30 cellular contexts compared by ENCODE assay signal in genomic region chr4:119739796-119740195, GRCh38.
"Had no signal": no experiment of that assay in that cellular context is flagged by ENCODE, and none has a peak within 500 bp of the region (broad histone marks: within the 10 kb centered on the region; RNA-seq: fewer than 3 reads in every experiment).

No MANE protein-coding gene starts in this region.

- H3K36me3 Mint-ChIP-seq: activated naive CD4-positive, alpha-beta T cell treated with anti-CD3 and anti-CD28 coated beads, Interleukin-2, amount 50 U/mL, for 72 hours had no signal

- H3K4me1 ChIP-seq: adrenal gland, body of pancreas, breast epithelium had no signal

- H3K4me1 Mint-ChIP-seq: activated T-helper 17 cell treated with anti-CD3 and anti-CD28 coated beads, Interleukin-2, amount 50 U/mL, for 72 hours had no signal

- H3K4me3 Mint-ChIP-seq: activated CD8-positive, alpha-beta T cell treated with anti-CD3 and anti-CD28 coated beads for 36 hours; activated T-cell treated with anti-CD3 and anti-CD28 coated beads, Interleukin-2, amount 50 U/mL, for 72 hours; activated T-helper 17 cell treated with anti-CD3 and anti-CD28 coated beads, Interleukin-2, amount 50 U/mL, for 72 hours had no signal

- H3K9me3 ChIP-seq: adrenal gland, body of pancreas, breast epithelium, MG63 had no signal

- ATAC-seq: activated CD8-positive, alpha-beta T cell treated with anti-CD3 and anti-CD28 coated beads for 36 hours; activated naive CD4-positive, alpha-beta T cell treated with anti-CD3 and anti-CD28 coated beads, Interleukin-2, amount 50 U/mL, for 72 hours; activated T-cell treated with anti-CD3 and anti-CD28 coated beads, Interleukin-2, amount 50 U/mL, for 72 hours; activated T-helper 17 cell treated with anti-CD3 and anti-CD28 coated beads, Interleukin-2, amount 50 U/mL, for 72 hours; body of pancreas; Right ventricle myocardium inferior had no signal

- H3K27ac Mint-ChIP-seq: activated CD8-positive, alpha-beta T cell treated with anti-CD3 and anti-CD28 coated beads for 36 hours; activated naive CD4-positive, alpha-beta T cell treated with anti-CD3 and anti-CD28 coated beads, Interleukin-2, amount 50 U/mL, for 72 hours; activated T-cell treated with anti-CD3 and anti-CD28 coated beads, Interleukin-2, amount 50 U/mL, for 72 hours; activated T-helper 17 cell treated with anti-CD3 and anti-CD28 coated beads, Interleukin-2, amount 50 U/mL, for 72 hours had no signal

- DNase-seq: activated CD4-positive, alpha-beta T cell treated with anti-CD3 and anti-CD28 coated beads for 1 hour; activated CD4-positive, alpha-beta T cell treated with anti-CD3 and anti-CD28 coated beads for 48 hours; activated CD4-positive, CD25-positive, alpha-beta regulatory T cell; activated CD8-positive, alpha-beta T cell treated with anti-CD3 and anti-CD28 coated beads for 36 hours; activated gamma-delta T cell; activated naive CD4-positive, alpha-beta T cell treated with Interleukin-2 at 50 U/mL for 16 hours; activated T-cell treated with anti-CD3 and anti-CD28 coated beads, Interleukin-2, amount 50 U/mL, for 1 hour; activated T-cell treated with anti-CD3 and anti-CD28 coated beads, Interleukin-2, amount 50 U/mL, for 72 hours; adrenal gland; body of pancreas; Karpas-422; KBM-7; MG63; NCI-H1048; NCI-H1105 treated with DMSO at 0.1 percent for 48 hours; NCI-H1436; NCI-H1694; NCI-H1930; NCI-H2081 treated with DMSO at 0.1 percent for 48 hours; NCI-H345; NCI-H524 treated with DMSO at 0.1 percent for 48 hours; SIG-M5; SW 1271; T1000; WERI-Rb-1 had no signal

- H3K9me3 Mint-ChIP-seq: activated CD8-positive, alpha-beta T cell treated with anti-CD3 and anti-CD28 coated beads for 36 hours; activated naive CD4-positive, alpha-beta T cell treated with anti-CD3 and anti-CD28 coated beads, Interleukin-2, amount 50 U/mL, for 72 hours; activated T-cell treated with anti-CD3 and anti-CD28 coated beads, Interleukin-2, amount 50 U/mL, for 72 hours; activated T-helper 17 cell treated with anti-CD3 and anti-CD28 coated beads, Interleukin-2, amount 50 U/mL, for 72 hours had no signal

- H3K4me3 ChIP-seq: adrenal gland, body of pancreas, breast epithelium, MG63 had no signal

- H3K36me3 ChIP-seq: adrenal gland, breast epithelium, MG63, WERI-Rb-1 had no signal

- H3K27me3 ChIP-seq: adrenal gland, body of pancreas, breast epithelium, MG63 had no signal

- H3K27ac ChIP-seq: adrenal gland, body of pancreas, breast epithelium, RWPE1, WERI-Rb-1 had no signal
